Comparison of ENCODE assay signal across 8 cellular contexts in the genomic region with DNA sequence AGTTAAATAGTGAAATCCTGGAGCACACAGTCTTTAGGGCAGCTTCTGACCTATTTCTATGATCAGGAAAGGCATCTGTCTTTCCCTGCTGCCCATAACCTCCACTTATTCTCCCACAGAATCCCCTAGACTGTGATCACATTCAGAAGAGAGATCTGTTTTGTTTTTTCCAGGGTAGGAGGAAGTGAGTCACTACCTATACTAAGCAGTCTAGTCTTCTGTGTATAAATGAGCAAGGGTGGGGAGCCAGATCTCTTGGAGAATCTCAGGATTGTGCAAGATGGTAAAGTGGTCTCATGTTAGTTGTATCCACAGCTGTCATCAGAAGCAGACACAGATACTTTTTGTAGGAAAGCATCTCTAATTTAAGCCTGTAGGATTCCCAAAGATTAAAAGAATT. TPM values are rescaled to one million over a fixed set of nuclear protein-coding genes. Genes with fewer than 3 reads are reported as not detected.
DNase-seq lines count a peak whose midpoint lies in the region; ATAC-seq and TF ChIP-seq lines count a peak whose summit lies in the region.

No MANE protein-coding gene starts in this region.

- H3K36me3 ChIP-seq in endodermal cell (ENCODE audit: control insufficient read depth, insufficient read depth, low read length), result peaks cover 87% of the 10 kb centered on the region

- H3K4me3 ChIP-seq in AG04450 (ENCODE audit: low read depth, low read length), result no peak overlapping the region
- no peak overlapping the region for H3K4me3 ChIP-seq in endodermal cell (ENCODE audit: low read length)

- no peaks in the 10 kb centered on the region for H3K27me3 Mint-ChIP-seq in activated CD8-positive, alpha-beta T cell treated with anti-CD3 and anti-CD28 coated beads for 36 hours
- H3K27me3 Mint-ChIP-seq in glutamatergic neuron (ENCODE audit: unreplicated experiment) (peaks cover 2% of the 10 kb centered on the region), endodermal cell (ENCODE audit: insufficient read depth) (no peaks in the 10 kb centered on the region)

- H3K27ac ChIP-seq in AG04450 (ENCODE audit: low read depth, low read length) (peak overlapping the region; percentile 83), endodermal cell (ENCODE audit: low read depth, low read length) (no peak overlapping the region)

- intact Hi-C loops in activated CD8-positive, alpha-beta T cell treated with anti-CD3 and anti-CD28 coated beads for 36 hours (cut with micrococcal nuclease), result no loop called here

- H3K27ac Mint-ChIP-seq in activated CD8-positive, alpha-beta T cell treated with anti-CD3 and anti-CD28 coated beads for 36 hours, result peak overlapping the region; percentile 60
- H3K27ac Mint-ChIP-seq in glutamatergic neuron (ENCODE audit: unreplicated experiment), result peak overlapping the region; percentile 16
- H3K27ac Mint-ChIP-seq in endodermal cell, result no peak overlapping the region

- H3K36me3 Mint-ChIP-seq in activated CD8-positive, alpha-beta T cell treated with anti-CD3 and anti-CD28 coated beads for 36 hours (ENCODE audit: low read depth), result peaks cover 5% of the 10 kb centered on the region
- H3K36me3 Mint-ChIP-seq in glutamatergic neuron (ENCODE audit: unreplicated experiment) (no peaks in the 10 kb centered on the region), endodermal cell (ENCODE audit: low read depth) (peaks cover 44% of the 10 kb centered on the region)

- H3K4me3 Mint-ChIP-seq in activated CD8-positive, alpha-beta T cell treated with anti-CD3 and anti-CD28 coated beads for 36 hours, result no peak overlapping the region
- H3K4me3 Mint-ChIP-seq in glutamatergic neuron (ENCODE audit: unreplicated experiment), result no peak overlapping the region
- H3K4me3 Mint-ChIP-seq in endodermal cell, result no peak overlapping the region

- TF ChIP-seq CTCF in AG04450 (IDR thresholded peaks at IDR 0.05; ENCODE audit: low read depth, low read length) (no peak), glutamatergic neuron (IDR thresholded peaks at IDR 0.05; ENCODE audit: partially characterized antibody, unreplicated experiment) (no peak), endodermal cell (conservative IDR thresholded peaks at IDR 0.05) (no peak)
- no peak for TF ChIP-seq CTCF in activated CD8-positive, alpha-beta T cell treated with anti-CD3 and anti-CD28 coated beads for 36 hours (IDR thresholded peaks at IDR 0.05)

- ATAC-seq in activated CD8-positive, alpha-beta T cell treated with anti-CD3 and anti-CD28 coated beads for 36 hours, result peak; percentile 71

- no peaks in the 10 kb centered on the region for H3K9me3 ChIP-seq in AG04450 (ENCODE audit: control insufficient read depth, insufficient read depth, low read length)
- H3K9me3 ChIP-seq in endodermal cell (ENCODE audit: control insufficient read depth, low read length), result no peaks in the 10 kb centered on the region

- no peaks in the 10 kb centered on the region for H3K9me3 Mint-ChIP-seq in activated CD8-positive, alpha-beta T cell treated with anti-CD3 and anti-CD28 coated beads for 36 hours
- H3K9me3 Mint-ChIP-seq in glutamatergic neuron (ENCODE audit: unreplicated experiment) (no peaks in the 10 kb centered on the region), endodermal cell (no peaks in the 10 kb centered on the region)

- peaks cover 13% of the 10 kb centered on the region for H3K4me1 Mint-ChIP-seq in activated CD8-positive, alpha-beta T cell treated with anti-CD3 and anti-CD28 coated beads for 36 hours (ENCODE audit: low read depth)
- H3K4me1 Mint-ChIP-seq in glutamatergic neuron (ENCODE audit: low read depth, unreplicated experiment), result no peaks in the 10 kb centered on the region
- H3K4me1 Mint-ChIP-seq in endodermal cell, result no peaks in the 10 kb centered on the region

- H3K27me3 ChIP-seq in AG04450 (ENCODE audit: control insufficient read depth, insufficient read depth, low read length) (no peaks in the 10 kb centered on the region), endodermal cell (ENCODE audit: control insufficient read depth, insufficient read depth, low read length, poor library complexity, severe bottlenecking) (no peaks in the 10 kb centered on the region)

- CTCF ChIA-PET in AG04450 (lab: Charles Lee), result no interaction called here
- CTCF ChIA-PET in activated CD8-positive, alpha-beta T cell treated with anti-CD3 and anti-CD28 coated beads for 36 hours (lab: Charles Lee), result no interaction called here

- H3K9ac ChIP-seq in endodermal cell (ENCODE audit: extremely low read depth, low read length, poor library complexity, severe bottlenecking), result no peak overlapping the region

- DNase-seq in AG04450 (ENCODE audit: low read depth, low spot score) (peak; percentile 77), HT-29 (ENCODE audit: low spot score) (peak; percentile 14), glutamatergic neuron (no peak), DMS 273 (lab: John Stamatoyannopoulos, UW; ENCODE audit: unreplicated experiment) (no peak), endodermal cell (no peak), OCI-M2 (lab: John Stamatoyannopoulos, UW; ENCODE audit: unreplicated experiment) (no peak), NCI-H526 treated with DMSO at 0.1 percent for 48 hours (lab: John Stamatoyannopoulos, UW) (no peak)
- DNase-seq in activated CD8-positive, alpha-beta T cell treated with anti-CD3 and anti-CD28 coated beads for 36 hours, result no peak

- no peaks in the 10 kb centered on the region for H3K4me1 ChIP-seq in endodermal cell (ENCODE audit: control insufficient read depth, insufficient read depth, low read length)

- POLR2A ChIA-PET in AG04450 (lab: Yijun Ruan, JAX), result no interaction called here
- POLR2A ChIA-PET in activated CD8-positive, alpha-beta T cell treated with anti-CD3 and anti-CD28 coated beads for 36 hours (lab: Charles Lee), result interaction anchor here (1.3 kb wide), 1 partner anchor 12 kb away, joined by 5 read pairs; no protein-coding TSS in a partner anchor

RNA-seq across cellular contexts. Expression of gene FBXO22, which starts 11.8 kb away (rescaled TPM):
- polyA plus RNA-seq in AG04450 (2011; rRNA removed), result 59.8 and 68.7 TPM in 2 replicates
- 41.1 and 44.0 TPM in 2 replicates for polyA minus RNA-seq in AG04450 (2011; rRNA and poly(A)+ RNA removed)
- 51.1 and 60.1 TPM in 2 replicates for total RNA-seq in HT-29 (2014; rRNA removed; shearing (Covaris generic))
- 10 to 100 TPM; 64.8 to 66.2 TPM for total RNA-seq in activated CD8-positive, alpha-beta T cell treated with anti-CD3 and anti-CD28 coated beads for 36 hours
- total RNA-seq in glutamatergic neuron (ENCODE audit: unreplicated experiment) (45.1 TPM), endodermal cell (10 to 100 TPM; 47.6 to 48.1 TPM)
- polyA plus RNA-seq in endodermal cell (2013, experiment 1 of 2), result 45.2 TPM
- polyA plus RNA-seq in endodermal cell (2013, experiment 2 of 2), result 38.8 TPM

RNA-seq across cellular contexts. Expression of gene UBE2Q2, which starts 48.6 kb away (rescaled TPM):
- 41.7 and 56.8 TPM in 2 replicates for polyA plus RNA-seq in AG04450 (2011; rRNA removed)
- 10.9 and 21.5 TPM in 2 replicates for polyA minus RNA-seq in AG04450 (2011; rRNA and poly(A)+ RNA removed)
- 23.8 and 40.0 TPM in 2 replicates for total RNA-seq in HT-29 (2014; rRNA removed; shearing (Covaris generic))
- 10 to 100 TPM; 19.4 to 20.0 TPM for total RNA-seq in activated CD8-positive, alpha-beta T cell treated with anti-CD3 and anti-CD28 coated beads for 36 hours
- 33.6 TPM for total RNA-seq in glutamatergic neuron (ENCODE audit: unreplicated experiment)
- total RNA-seq in endodermal cell, result 10 to 100 TPM; 29.5 to 37.1 TPM
- 31.3 TPM for polyA plus RNA-seq in endodermal cell (2013, experiment 1 of 2)
- polyA plus RNA-seq in endodermal cell (2013, experiment 2 of 2), result 30.6 TPM

Comparison
In these comparisons a context has a peak if more than half of its experiments do, and no peak if none do; other contexts are left out.
1. DNase-seq: peak in AG04450 (single experiment) and HT-29 (single experiment); none in activated CD8-positive, alpha-beta T cell treated with anti-CD3 and anti-CD28 coated beads for 36 hours (single experiment), glutamatergic neuron (single experiment), DMS 273 (single experiment), endodermal cell (single experiment), OCI-M2 (single experiment) and NCI-H526 treated with DMSO at 0.1 percent for 48 hours (single experiment).